ENCODE assay signal across 8 cellular contexts in genomic region chr2:206764673-206765241, GRCh38. TPM values are rescaled to one million over a fixed set of nuclear protein-coding genes. Genes with fewer than 3 reads are reported as not detected.
A peak's percentile ranks its signal among the peaks of the same experiment; 100 is the strongest.
DNase-seq lines count a peak whose midpoint lies in the region; ATAC-seq and TF ChIP-seq lines count a peak whose summit lies in the region.

No MANE protein-coding gene starts in this region.

- H3K27ac ChIP-seq in ACC112 (ENCODE audit: low read depth, low read length) (peak overlapping the region; percentile 89), RWPE2 (ENCODE audit: poor library complexity, severe bottlenecking) (peak overlapping the region; percentile 71), gastrocnemius medialis (peak overlapping the region; percentile 83 to 96 (median 92))

- ATAC-seq in GM19351 (IDR thresholded peaks at IDR 0.05; ENCODE audit: unreplicated experiment): peak; percentile 14
- peak; percentile 4; the same call in 1 of the 3 replicates for ATAC-seq in RWPE2 (ENCODE audit: low read depth)
- no peak for ATAC-seq in gastrocnemius medialis
- ATAC-seq in sciatic nerve: no peak

- no peak for DNase-seq in RWPE2 (ENCODE audit: low spot score)
- no peak for DNase-seq in fibroblast of pulmonary artery (ENCODE audit: low read depth)
- DNase-seq in gastrocnemius medialis: no peak
- no peak for DNase-seq in sciatic nerve (ENCODE audit: low spot score)
- no peak for DNase-seq in posterior cingulate gyrus
- no peak for DNase-seq in C1 segment of cervical spinal cord (lab: John Stamatoyannopoulos, UW)

- peaks cover 28% of the 10 kb centered on the region for H3K79me2 ChIP-seq in ACC112 (ENCODE audit: control insufficient read depth, insufficient read depth, low read length, unreplicated experiment)

- no peak for TF ChIP-seq CTCF in RWPE2 (IDR thresholded peaks at IDR 0.05; ENCODE audit: poor library complexity, severe bottlenecking)
- TF ChIP-seq CTCF in fibroblast of pulmonary artery (IDR thresholded peaks at IDR 0.05; ENCODE audit: low read length, missing control alignments): no peak
- TF ChIP-seq CTCF in gastrocnemius medialis (IDR thresholded peaks at IDR 0.05 in 4 of 5, conservative IDR thresholded peaks at IDR 0.05 in 1 of 5): no peak

- H3K36me3 ChIP-seq in ACC112 (ENCODE audit: insufficient read depth, low read length) (peaks cover 9% of the 10 kb centered on the region; the same call in 1 of the 2 replicates), RWPE2 (ENCODE audit: low read depth) (peaks cover 33% of the 10 kb centered on the region), gastrocnemius medialis (peaks cover 0 to 11% of the 10 kb centered on the region in 2 donors)

- in situ Hi-C loops in gastrocnemius medialis (cut with MboI; ENCODE audit: low sequenced_read_pairs in 4 of 4): no loop called here

- no peak for TF ChIP-seq POLR2A in gastrocnemius medialis (IDR thresholded peaks at IDR 0.05)

- H3K4me1 ChIP-seq in ACC112 (ENCODE audit: control insufficient read depth, insufficient read depth, low read length, unreplicated experiment): peaks cover 15% of the 10 kb centered on the region
- peaks cover 5% of the 10 kb centered on the region for H3K4me1 ChIP-seq in RWPE2 (ENCODE audit: insufficient read depth, poor library complexity, severe bottlenecking)
- H3K4me1 ChIP-seq in gastrocnemius medialis: peaks cover 30 to 43% of the 10 kb centered on the region in 2 donors

- H3K9me3 ChIP-seq in RWPE2 (ENCODE audit: severe bottlenecking) (no peaks in the 10 kb centered on the region), gastrocnemius medialis (no peaks in the 10 kb centered on the region)

- peak overlapping the region; percentile 99 for H3K4me3 ChIP-seq in ACC112 (ENCODE audit: low read depth, low read length)
- H3K4me3 ChIP-seq in RWPE2 (ENCODE audit: severe bottlenecking): peak overlapping the region; percentile 71
- H3K4me3 ChIP-seq in fibroblast of pulmonary artery (replicated peaks; ENCODE audit: low read depth, low read length): peak overlapping the region; percentile 81
- peak overlapping the region; percentile 58 to 96 (median 81) for H3K4me3 ChIP-seq in gastrocnemius medialis

- H3K27me3 ChIP-seq in ACC112 (ENCODE audit: insufficient read depth, low read length) (peaks cover 22% of the 10 kb centered on the region), RWPE2 (ENCODE audit: insufficient read depth, poor library complexity, severe bottlenecking) (no peaks in the 10 kb centered on the region), gastrocnemius medialis (no peaks in the 10 kb centered on the region)

- intact Hi-C loops in gastrocnemius medialis (cut with DNase I; ENCODE audit: low total_unique reads) (loop anchor here (2.0 to 5.0 kb wide), 3 partner anchors 403 to 1488 kb away; partner anchors contain the start of genes CREB1 and KLF7), sciatic nerve (cut with DNase I) (no loop called here), posterior cingulate gyrus (cut with DNase I) (no loop called here)

- peak overlapping the region; percentile 99 for H2AFZ ChIP-seq in ACC112 (ENCODE audit: low read length, unreplicated experiment)

RNA-seq across cellular contexts. Expression of gene MDH1B, which starts 0.4 kb away (rescaled TPM):
- total RNA-seq in gastrocnemius medialis (1 to 10 TPM in 1 of 4 donors, under 1 TPM in 3; 0.13 to 1.6 (median 0.49) TPM), sciatic nerve (1.9 TPM)

RNA-seq across cellular contexts. Expression of gene FASTKD2, which starts 0.6 kb away (rescaled TPM):
- total RNA-seq in gastrocnemius medialis (10 to 100 TPM; 42.9 to 68.6 (median 54.9) TPM), sciatic nerve (23.1 TPM)

RNA-seq across cellular contexts. Expression of gene DYTN, which starts 46.6 kb away (rescaled TPM):
- total RNA-seq in gastrocnemius medialis: not detected
- total RNA-seq in sciatic nerve: not detected

Comparison
In these comparisons a context has a peak if more than half of its experiments do, and no peak if none do; other contexts are left out.
1. ATAC-seq: peak in GM19351 (single experiment) and RWPE2 (single experiment); none in gastrocnemius medialis (0 of 2) and sciatic nerve (single experiment).
2. Peak in every context shown above with its lines, with median percentiles within 50 percentile points of each other: H3K27ac ChIP-seq and H3K4me3 ChIP-seq.